17 cellular contexts compared by ENCODE assay signal in the genomic region with DNA sequence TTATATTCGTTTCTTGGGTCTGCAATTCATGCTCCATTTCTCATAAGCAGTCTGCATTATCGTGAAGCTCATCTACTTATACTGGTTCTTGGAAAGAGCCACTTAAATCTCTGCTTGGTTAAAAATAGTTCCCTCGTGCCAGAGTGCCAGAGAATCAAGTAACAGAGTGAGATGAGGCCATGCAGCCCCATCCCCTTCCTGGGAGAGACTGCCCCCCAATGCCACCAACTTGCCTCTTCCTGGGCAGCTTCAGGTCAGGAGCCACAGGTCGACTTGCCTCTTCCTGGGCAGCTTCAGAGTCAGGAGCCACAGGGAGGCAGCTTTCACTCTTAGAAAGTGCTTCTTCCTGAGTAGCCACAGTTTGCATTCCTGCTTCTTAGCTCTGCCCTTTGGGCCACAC.
"Had no signal": no experiment of that assay in that cellular context is flagged by ENCODE, and none has a peak within 500 bp of the region (broad histone marks: within the 10 kb centered on the region; RNA-seq: fewer than 3 reads in every experiment).

No MANE protein-coding gene starts in this region.

- H3K27me3 ChIP-seq: heart left ventricle had no signal

- DNase-seq: activated CD4-positive, alpha-beta T cell treated with anti-CD3 and anti-CD28 coated beads, Interleukin-2, amount 10 ng/mL, durations not matched to agents 7 days and 5 days; activated CD4-positive, CD25-positive, alpha-beta regulatory T cell; activated effector memory CD4-positive, alpha-beta T cell treated with Interleukin-2 at 50 U/mL for 16 hours; amygdala; cerebellar nuclear complex; dorsolateral prefrontal cortex; foreskin fibroblast; heart left ventricle; islet precursor cell; naive thymus-derived CD4-positive, alpha-beta T cell; SHP77 treated with DMSO at 0.1 percent for 48 hours; stimulated activated CD4-positive, alpha-beta T cell treated with anti-CD3 and anti-CD28 coated beads, Interleukin-4, amount 100 ng/mL, for 4 hours; stomach; T-helper 17 cell had no signal

- H3K9me3 ChIP-seq: heart left ventricle, prostate gland, stomach had no signal

- H3K4me3 ChIP-seq: dorsolateral prefrontal cortex, heart left ventricle, prostate gland, stomach had no signal

- ATAC-seq: activated naive CD4-positive, alpha-beta T cell treated with anti-CD3 and anti-CD28 coated beads, Interleukin-2, amount 50 U/mL, for 72 hours; esophagus mucosa; heart left ventricle; naive thymus-derived CD4-positive, alpha-beta T cell; T-helper 17 cell had no signal

- H3K27ac ChIP-seq: heart left ventricle, prostate gland, stomach had no signal

- H3K4me1 ChIP-seq: prostate gland had no signal

- H3K36me3 ChIP-seq: heart left ventricle, prostate gland, stomach had no signal
